In genomic region chr6:8301502-8301901, GRCh38 we compare ENCODE assay signal across 11 cellular contexts.
"Had no signal": no experiment of that assay in that cellular context is flagged by ENCODE, and none has a peak within 500 bp of the region (broad histone marks: within the 10 kb centered on the region; RNA-seq: fewer than 3 reads in every experiment).

No MANE protein-coding gene starts in this region.

- H3K9me3 ChIP-seq: HAP-1 had no signal

- H3K4me2 ChIP-seq: GM23338 had no signal

- H2AFZ ChIP-seq: GM23248, GM23338 had no signal

- H3K4me3 ChIP-seq: GM23248, GM23338, HAP-1 had no signal

- H3K9ac ChIP-seq: GM23248 had no signal

- DNase-seq: GM23248, GOT3, H7, H9, HCEC 1CT, HFFc6 had no signal

- H3K4me1 ChIP-seq: HAP-1 had no signal

- H3K36me3 ChIP-seq: HAP-1 had no signal

- FAIRE-seq: H1, H54 had no signal

- ATAC-seq: GM23338, HCT116 had no signal

- H3K27ac ChIP-seq: GM23248 had no signal
